9 cellular contexts compared by ENCODE assay signal in genomic region chr3:50623840-50624474, GRCh38. TPM values are rescaled to one million over a fixed set of nuclear protein-coding genes. Genes with fewer than 3 reads are reported as not detected.
DNase-seq lines count a peak whose midpoint lies in the region; ATAC-seq and TF ChIP-seq lines count a peak whose summit lies in the region.
"Had no signal": no experiment of that assay in that cellular context is flagged by ENCODE, and none has a peak within 500 bp of the region (broad histone marks: within the 10 kb centered on the region; RNA-seq: fewer than 3 reads in every experiment).

No MANE protein-coding gene starts in this region.

- peak overlapping the region; percentile 62 for H3K4me3 Mint-ChIP-seq in activated naive CD4-positive, alpha-beta T cell treated with anti-CD3 and anti-CD28 coated beads for 36 hours

- H3K27ac Mint-ChIP-seq in activated naive CD4-positive, alpha-beta T cell treated with anti-CD3 and anti-CD28 coated beads for 36 hours, result peak overlapping the region; percentile 91

- CTCF ChIA-PET in activated naive CD4-positive, alpha-beta T cell treated with anti-CD3 and anti-CD28 coated beads for 36 hours (lab: Charles Lee), result interaction anchor here (0.6 to 13.4 kb wide), 5 partner anchors 8 to 54 kb away, joined by 3 to 376 read pairs (median 15); partner anchors contain the start of genes C3orf18 and HEMK1

- H3K27me3 Mint-ChIP-seq in activated naive CD4-positive, alpha-beta T cell treated with anti-CD3 and anti-CD28 coated beads for 36 hours (ENCODE audit: low read depth), result no peaks in the 10 kb centered on the region

- H3K36me3 Mint-ChIP-seq in activated naive CD4-positive, alpha-beta T cell treated with anti-CD3 and anti-CD28 coated beads for 36 hours (ENCODE audit: low read depth), result peaks cover 42% of the 10 kb centered on the region

- peaks cover 93% of the 10 kb centered on the region for H3K4me1 Mint-ChIP-seq in activated naive CD4-positive, alpha-beta T cell treated with anti-CD3 and anti-CD28 coated beads for 36 hours (ENCODE audit: low read depth)

- H3K4me1 ChIP-seq in RWPE2 (ENCODE audit: insufficient read depth, poor library complexity, severe bottlenecking) (peaks cover 36% of the 10 kb centered on the region), upper lobe of right lung (peaks cover 52% of the 10 kb centered on the region)

- H3K27ac ChIP-seq in RWPE2 (ENCODE audit: poor library complexity, severe bottlenecking) (peak overlapping the region; percentile 70), upper lobe of right lung (peak overlapping the region; percentile 59)

- intact Hi-C loops in activated naive CD4-positive, alpha-beta T cell treated with anti-CD3 and anti-CD28 coated beads for 36 hours (cut with micrococcal nuclease), result loop anchor here (1.0 kb wide), 3 partner anchors 8 to 28 kb away; no protein-coding TSS in a partner anchor
- intact Hi-C loops in upper lobe of right lung (cut with DNase I), result no loop called here

- peak; percentile 87 for DNase-seq in activated naive CD4-positive, alpha-beta T cell treated with anti-CD3 and anti-CD28 coated beads for 36 hours
- DNase-seq in activated naive CD4-positive, alpha-beta T cell (lab: John Stamatoyannopoulos, UW), result no peak
- DNase-seq in RWPE2 (ENCODE audit: low spot score) (no peak), upper lobe of right lung (no peak), HCEC 1CT (no peak), middle frontal gyrus (ENCODE audit: extremely low spot score, low spot score) (no peak), NCI-H2081 treated with DMSO at 0.1 percent for 48 hours (lab: John Stamatoyannopoulos, UW) (no peak)

- ATAC-seq in RWPE2 (ENCODE audit: low read depth) (no peak), esophagus mucosa (peak; percentile 41), upper lobe of right lung (peak; percentile 25)
- ATAC-seq: Panc1 had no signal

- H3K27me3 ChIP-seq in RWPE2 (ENCODE audit: insufficient read depth, poor library complexity, severe bottlenecking) (no peaks in the 10 kb centered on the region), upper lobe of right lung (no peaks in the 10 kb centered on the region)

- H3K9me3 Mint-ChIP-seq in activated naive CD4-positive, alpha-beta T cell treated with anti-CD3 and anti-CD28 coated beads for 36 hours, result no peaks in the 10 kb centered on the region

- H3K36me3 ChIP-seq in RWPE2 (ENCODE audit: low read depth) (peaks cover 25% of the 10 kb centered on the region), upper lobe of right lung (no peaks in the 10 kb centered on the region)

- TF ChIP-seq CTCF in RWPE2 (IDR thresholded peaks at IDR 0.05; ENCODE audit: poor library complexity, severe bottlenecking), result no peak
- TF ChIP-seq CTCF in upper lobe of right lung (IDR thresholded peaks at IDR 0.05), result no peak

- H3K9me3 ChIP-seq in RWPE2 (ENCODE audit: severe bottlenecking) (no peaks in the 10 kb centered on the region), upper lobe of right lung (no peaks in the 10 kb centered on the region)

- H3K4me3 ChIP-seq in RWPE2 (ENCODE audit: severe bottlenecking) (no peak overlapping the region), upper lobe of right lung (no peak overlapping the region)

RNA-seq across cellular contexts. Expression of gene MAPKAPK3, which starts 7.0 kb away (rescaled TPM):
- total RNA-seq in activated naive CD4-positive, alpha-beta T cell treated with anti-CD3 and anti-CD28 coated beads for 36 hours, result 100 to 1,000 TPM; 105 to 106 TPM
- 50.5 TPM for total RNA-seq in esophagus mucosa
- 60.8 TPM for total RNA-seq in upper lobe of right lung

RNA-seq across cellular contexts. Expression of gene CISH, which starts 12.4 kb away (rescaled TPM):
- total RNA-seq in activated naive CD4-positive, alpha-beta T cell treated with anti-CD3 and anti-CD28 coated beads for 36 hours, result 100 to 1,000 TPM; 136 to 138 TPM
- 4.8 TPM for total RNA-seq in esophagus mucosa
- 71.6 TPM for total RNA-seq in upper lobe of right lung

RNA-seq across cellular contexts. Expression of gene DOCK3, which starts 50.8 kb away (rescaled TPM):
- total RNA-seq in activated naive CD4-positive, alpha-beta T cell treated with anti-CD3 and anti-CD28 coated beads for 36 hours, result 1 to 10 TPM; 1.6 to 1.7 TPM
- total RNA-seq in esophagus mucosa (0.84 TPM), upper lobe of right lung (2.7 TPM)

RNA-seq across cellular contexts. Expression of gene HEMK1, which starts 54.6 kb away (rescaled TPM):
- total RNA-seq in activated naive CD4-positive, alpha-beta T cell treated with anti-CD3 and anti-CD28 coated beads for 36 hours, result 10 to 100 TPM; 27.0 to 30.4 TPM
- 11.0 TPM for total RNA-seq in esophagus mucosa
- total RNA-seq in upper lobe of right lung, result 28.3 TPM

RNA-seq across cellular contexts. Expression of gene C3orf18, which starts 56.4 kb away (rescaled TPM):
- 1 to 10 TPM; 3.1 to 3.8 TPM for total RNA-seq in activated naive CD4-positive, alpha-beta T cell treated with anti-CD3 and anti-CD28 coated beads for 36 hours
- total RNA-seq in esophagus mucosa (0.68 TPM), upper lobe of right lung (6.9 TPM)

Comparison
In these comparisons a context has a peak if more than half of its experiments do, and no peak if none do; other contexts are left out.
1. RNA of gene CISH, which starts 12.4 kb away (total RNA-seq): 136 to 138 TPM in activated naive CD4-positive, alpha-beta T cell treated with anti-CD3 and anti-CD28 coated beads for 36 hours and 71.6 TPM in upper lobe of right lung (single experiment); 4.8 TPM in esophagus mucosa (single experiment); every median in the first group is over 10 times any median in the second.